In genomic region chr15:94743668-94744067, GRCh38 we compare ENCODE assay signal across 20 cellular contexts.
DNase-seq lines count a peak whose midpoint lies in the region; ATAC-seq, FAIRE-seq and TF ChIP-seq lines count a peak whose summit lies in the region.
"Had no signal": no experiment of that assay in that cellular context is flagged by ENCODE, and none has a peak within 500 bp of the region (broad histone marks: within the 10 kb centered on the region; RNA-seq: fewer than 3 reads in every experiment).

No MANE protein-coding gene starts in this region.

- no peak for TF ChIP-seq RAD21 in H1 (IDR thresholded peaks at IDR 0.05 in 1 of 2, conservative IDR thresholded peaks at IDR 0.05 in 1 of 2; ENCODE audit: low read depth in 2 of 2, low read length in 2 of 2)
- TF ChIP-seq RAD21 in HepG2 (CRISPR knock-in tag; IDR thresholded peaks at IDR 0.05), result no peak

- intact Hi-C loops in HepG2 (cut with micrococcal nuclease; ENCODE audit: unreplicated experiment), result no loop called here
- intact Hi-C loops in activated CD4-positive, alpha-beta memory T cell treated with anti-CD3 and anti-CD28 coated beads for 36 hours (cut with micrococcal nuclease), result no loop called here
- intact Hi-C loops in natural killer cell (cut with micrococcal nuclease), result no loop called here

- WGBS in H1 (ENCODE audit: extremely low coverage in 1 of 2, insufficient coverage in 1 of 2, insufficient read length in 1 of 2, insufficient replicate concordance in 2 of 2, low coverage in 1 of 2, low lambda C conversion rate in 2 of 2, missing lambda C conversion rate in 1 of 2), 2 experiments, result 83% methylated on average over 11 of the region's 11 CpGs; no CpG with 5 or more reads in 1 of the 2 experiments
- WGBS in HepG2 (ENCODE audit: low lambda C conversion rate), result 8% methylated on average over 10 of the region's 11 CpGs

- H3K27me3 ChIP-seq in RWPE2 (ENCODE audit: insufficient read depth, poor library complexity, severe bottlenecking) (no peaks in the 10 kb centered on the region), H1 (replicated peaks in 1 of 4; ENCODE audit: control insufficient read depth in 3 of 4, extremely low read depth in 1 of 4, insufficient read depth in 3 of 4, low read length in 3 of 4) (no peaks in the 10 kb centered on the region), HepG2 (ENCODE audit: control insufficient read depth in 1 of 2, insufficient read depth in 2 of 2, low read length in 2 of 2) (no peaks in the 10 kb centered on the region)

- H3K9ac ChIP-seq in H1 (replicated peaks in 1 of 4; ENCODE audit: extremely low read depth in 1 of 4, low read depth in 3 of 4, low read length in 3 of 4) (no peak overlapping the region), HepG2 (ENCODE audit: insufficient read depth, low read depth, low read length) (no peak overlapping the region)

- no TSS peak for BruUV-seq in HepG2 (replicated peaks; lab: Mats Ljungman, UMichigan)

- H3K4ac ChIP-seq in H1 (replicated peaks; ENCODE audit: insufficient read length, low read depth, low read length), result no peak overlapping the region

- H2BK120ac ChIP-seq in H1 (replicated peaks; ENCODE audit: low read depth, low read length), result peak overlapping the region; percentile 60

- TF ChIP-seq EP300 in H1 (IDR thresholded peaks at IDR 0.05; ENCODE audit: borderline replicate concordance in 1 of 2, low read depth in 2 of 2, low read length in 2 of 2) (no peak), HepG2 (IDR thresholded peaks at IDR 0.05; ENCODE audit: low read depth in 2 of 2, low read length in 2 of 2) (no peak), HepG2 (CRISPR knock-in tag; IDR thresholded peaks at IDR 0.05; ENCODE audit: borderline replicate concordance) (no peak)

- TF ChIP-seq CTCF in RWPE2 (IDR thresholded peaks at IDR 0.05; ENCODE audit: poor library complexity, severe bottlenecking) (no peak), H1 (IDR thresholded peaks at IDR 0.05; ENCODE audit: control extremely low read depth in 1 of 3, insufficient read depth in 1 of 3, low read depth in 1 of 3, low read length in 3 of 3) (no peak), HepG2 (CRISPR knock-in tag; IDR thresholded peaks at IDR 0.05) (no peak), natural killer cell (IDR thresholded peaks at IDR 0.05) (no peak)

- H4K91ac ChIP-seq in H1 (replicated peaks; ENCODE audit: insufficient read length, low read length), result peak overlapping the region; percentile 13

- H3K79me1 ChIP-seq in H1 (ENCODE audit: low read depth, low read length), result no peaks in the 10 kb centered on the region

- H3K4me3 Mint-ChIP-seq in activated CD4-positive, alpha-beta memory T cell treated with anti-CD3 and anti-CD28 coated beads for 36 hours, result no peak overlapping the region
- H3K4me3 Mint-ChIP-seq in natural killer cell, result no peak overlapping the region
- H3K4me3 Mint-ChIP-seq: H9, IgD-negative memory B cell had no signal

- H3K27ac ChIP-seq in RWPE2 (ENCODE audit: poor library complexity, severe bottlenecking) (peak overlapping the region; percentile 41), H1 (ENCODE audit: low read depth, low read length) (no peak overlapping the region), HepG2 (ENCODE audit: extremely low read length, insufficient read depth, low read length) (no peak overlapping the region)
- H3K27ac ChIP-seq: SK-N-MC had no signal

- no peaks in the 10 kb centered on the region for H3K23me2 ChIP-seq in H1 (ENCODE audit: low read depth, low read length)

- no peak overlapping the region for H4K5ac ChIP-seq in H1 (ENCODE audit: insufficient read length, low read depth, low read length)

- H3K4me3 ChIP-seq in RWPE2 (ENCODE audit: severe bottlenecking), result no peak overlapping the region
- no peak overlapping the region for H3K4me3 ChIP-seq in H1 (ENCODE audit: extremely low read depth in 1 of 4, insufficient read depth in 2 of 4, low read depth in 3 of 4, low read length in 4 of 4)
- H3K4me3 ChIP-seq in HepG2 (replicated peaks in 1 of 3; ENCODE audit: insufficient read depth in 1 of 3, low read depth in 2 of 3, low read length in 3 of 3), result no peak overlapping the region
- H3K4me3 ChIP-seq: SK-N-MC had no signal

- no peaks in the 10 kb centered on the region for H3K36me3 Mint-ChIP-seq in activated CD4-positive, alpha-beta memory T cell treated with anti-CD3 and anti-CD28 coated beads for 36 hours
- H3K36me3 Mint-ChIP-seq in natural killer cell, result no peaks in the 10 kb centered on the region
- H3K36me3 Mint-ChIP-seq: IgD-negative memory B cell had no signal

- H3K27ac Mint-ChIP-seq in activated CD4-positive, alpha-beta memory T cell treated with anti-CD3 and anti-CD28 coated beads for 36 hours, result no peak overlapping the region
- H3K27ac Mint-ChIP-seq in natural killer cell, result no peak overlapping the region
- H3K27ac Mint-ChIP-seq: IgD-negative memory B cell had no signal

- ATAC-seq in RWPE2 (ENCODE audit: low read depth), result peak; percentile 88
- no peak for ATAC-seq in HepG2
- no peak for ATAC-seq in GM19035 (IDR thresholded peaks at IDR 0.05; ENCODE audit: unreplicated experiment)
- no peak for ATAC-seq in natural killer cell
- ATAC-seq: Right ventricle myocardium inferior had no signal

- H3K27me3 Mint-ChIP-seq in activated CD4-positive, alpha-beta memory T cell treated with anti-CD3 and anti-CD28 coated beads for 36 hours, result no peaks in the 10 kb centered on the region
- peaks cover 20 to 33% of the 10 kb centered on the region in 2 donors for H3K27me3 Mint-ChIP-seq in natural killer cell (ENCODE audit: low read depth in 2 of 2)
- H3K27me3 Mint-ChIP-seq: IgD-negative memory B cell had no signal

- peak overlapping the region; percentile 30 for H2BK12ac ChIP-seq in H1 (ENCODE audit: low read depth, low read length)

- H3K36me3 ChIP-seq in RWPE2 (ENCODE audit: low read depth) (no peaks in the 10 kb centered on the region), H1 (ENCODE audit: control insufficient read depth in 2 of 4, insufficient read depth in 4 of 4, low read length in 3 of 4) (no peaks in the 10 kb centered on the region), HepG2 (replicated peaks in 1 of 2; ENCODE audit: control insufficient read depth in 1 of 2, insufficient read depth in 2 of 2, low read length in 2 of 2) (no peaks in the 10 kb centered on the region)

- in situ Hi-C loops in HepG2 (cut with HindIII; ENCODE audit: extremely low pct_ligation_motif_present, low pct_unique_long_range_greater_than_20kb), result no loop called here

- peaks cover 19% of the 10 kb centered on the region for H3K4me1 ChIP-seq in RWPE2 (ENCODE audit: insufficient read depth, poor library complexity, severe bottlenecking)
- H3K4me1 ChIP-seq in H1 (replicated peaks in 1 of 4; ENCODE audit: control insufficient read depth in 3 of 4, insufficient read depth in 4 of 4, low read length in 3 of 4), result peaks cover 1 to 21% (median 12%) of the 10 kb centered on the region in 4 experiments
- no peaks in the 10 kb centered on the region for H3K4me1 ChIP-seq in HepG2 (ENCODE audit: insufficient read depth, low read length)

- no peaks in the 10 kb centered on the region for H3K4me1 Mint-ChIP-seq in activated CD4-positive, alpha-beta memory T cell treated with anti-CD3 and anti-CD28 coated beads for 36 hours (ENCODE audit: low read depth)
- H3K4me1 Mint-ChIP-seq in natural killer cell, result no peaks in the 10 kb centered on the region
- H3K4me1 Mint-ChIP-seq: IgD-negative memory B cell had no signal

- CTCF ChIA-PET in H1 (lab: Charles Lee; ENCODE audit: partially characterized antibody) (interaction anchor here (0.6 to 1.2 kb wide), 2 partner anchors 235 to 578 kb away, joined by 3 read pairs; no protein-coding TSS in a partner anchor), HepG2 (lab: Yijun Ruan, JAX; ENCODE audit: low intra/inter-chr PET ratio, low total read pairs) (no interaction called here)
- CTCF ChIA-PET in activated CD4-positive, alpha-beta memory T cell treated with anti-CD3 and anti-CD28 coated beads for 36 hours (lab: Charles Lee), result no interaction called here

- no peak overlapping the region for H3K23ac ChIP-seq in H1 (ENCODE audit: insufficient read length)

- no peak for TF ChIP-seq POLR2A in H1 (IDR thresholded peaks at IDR 0.05; ENCODE audit: control extremely low read depth in 1 of 2, low read depth in 2 of 2, low read length in 2 of 2)
- TF ChIP-seq POLR2A in HepG2 (IDR thresholded peaks at IDR 0.05; ENCODE audit: insufficient read depth in 1 of 2, low read depth in 2 of 2, low read length in 2 of 2), result no peak

- FAIRE-seq in H1 (lab: Jason Lieb, UNC) (no peak), HepG2 (lab: Jason Lieb, UNC) (no peak)
- FAIRE-seq: GM19239 had no signal

- H3K18ac ChIP-seq in H1 (ENCODE audit: extremely low read depth, low read length), result no peak overlapping the region

- no peak overlapping the region for H2BK15ac ChIP-seq in H1 (ENCODE audit: low read length)

- no peak overlapping the region for H4K8ac ChIP-seq in H1 (ENCODE audit: extremely low read depth, insufficient read depth, low read length)

- no peaks in the 10 kb centered on the region for H3K9me3 Mint-ChIP-seq in activated CD4-positive, alpha-beta memory T cell treated with anti-CD3 and anti-CD28 coated beads for 36 hours
- no peaks in the 10 kb centered on the region for H3K9me3 Mint-ChIP-seq in natural killer cell

- H3K79me2 ChIP-seq in H1 (ENCODE audit: control insufficient read depth in 1 of 2, insufficient read depth in 2 of 2, low read length in 2 of 2) (no peaks in the 10 kb centered on the region), HepG2 (ENCODE audit: insufficient read depth, low read length) (no peaks in the 10 kb centered on the region)

- H2BK5ac ChIP-seq in H1 (ENCODE audit: low read depth, low read length), result no peak overlapping the region

- peak; percentile 77 for DNase-seq in RWPE2 (ENCODE audit: low spot score)
- no peak for DNase-seq in H1 (ENCODE audit: low read depth in 1 of 2, low spot score in 2 of 2)
- no peak for DNase-seq in HepG2 (ENCODE audit: low spot score)
- DNase-seq in putamen (ENCODE audit: low spot score), result peak; percentile 11
- DNase-seq in NCI-H2171 (lab: John Stamatoyannopoulos, UW), result no peak
- DNase-seq in activated CD4-positive, alpha-beta memory T cell treated with anti-CD3 and anti-CD28 coated beads for 36 hours, result no peak
- no peak for DNase-seq in natural killer cell
- DNase-seq: ACHN, AML-193, Caco-2, EL, NCI-H187, NCI-H446 treated with DMSO at 0.1 percent for 48 hours, NCI-H774 had no signal

- POLR2A ChIA-PET in H1 (lab: Charles Lee; ENCODE audit: partially characterized antibody), result no interaction called here
- POLR2A ChIA-PET in HepG2 (lab: Yijun Ruan, JAX), result no interaction called here
- POLR2A ChIA-PET in activated CD4-positive, alpha-beta memory T cell treated with anti-CD3 and anti-CD28 coated beads for 36 hours (lab: Charles Lee), result no interaction called here

- H4K20me1 ChIP-seq in H1 (replicated peaks in 1 of 2; ENCODE audit: control insufficient read depth in 1 of 2, insufficient read depth in 2 of 2, low read length in 2 of 2) (no peaks in the 10 kb centered on the region), HepG2 (ENCODE audit: insufficient read depth, low read length) (no peaks in the 10 kb centered on the region)

- H3K56ac ChIP-seq in H1 (replicated peaks; ENCODE audit: insufficient read length, low read depth, low read length), result no peak overlapping the region

- H2BK20ac ChIP-seq in H1 (ENCODE audit: low read length), result peak overlapping the region; percentile 96; the same call in 1 of the 2 replicates

- peak overlapping the region; percentile 75 for H2AK5ac ChIP-seq in H1 (ENCODE audit: low read depth, low read length)

- H2AFZ ChIP-seq in H1 (ENCODE audit: low read length), result no peak overlapping the region
- H2AFZ ChIP-seq in HepG2 (ENCODE audit: low read length), result no peak overlapping the region

- no peak overlapping the region for H3K14ac ChIP-seq in H1 (ENCODE audit: insufficient read length)

- H3K9me3 ChIP-seq in RWPE2 (ENCODE audit: severe bottlenecking) (no peaks in the 10 kb centered on the region), H1 (ENCODE audit: insufficient read depth in 2 of 2, low read depth in 1 of 2, low read length in 1 of 2) (no peaks in the 10 kb centered on the region), HepG2 (ENCODE audit: low read length) (no peaks in the 10 kb centered on the region)
- H3K9me3 ChIP-seq: Caco-2 had no signal

- peak overlapping the region in 1 of 2 experiments; percentile 38; a peak in 2 of 4 replicates for H3K4me2 ChIP-seq in H1 (ENCODE audit: insufficient read depth in 1 of 2, low read depth in 2 of 2, low read length in 2 of 2)
- H3K4me2 ChIP-seq in HepG2 (ENCODE audit: low read depth, low read length), result no peak overlapping the region

Comparison
In these comparisons a context has a peak if more than half of its experiments do, and no peak if none do; other contexts are left out.
1. DNase-seq: peak in RWPE2 (single experiment) and putamen (single experiment); none in H1 (0 of 2), HepG2 (single experiment), NCI-H2171 (single experiment), activated CD4-positive, alpha-beta memory T cell treated with anti-CD3 and anti-CD28 coated beads for 36 hours (single experiment) and natural killer cell (single experiment).